Comparison of ENCODE assay signal across 3 cellular contexts in genomic region chr1:236045771-236046170, GRCh38.
"Had no signal": no experiment of that assay in that cellular context is flagged by ENCODE, and none has a peak within 500 bp of the region (broad histone marks: within the 10 kb centered on the region; RNA-seq: fewer than 3 reads in every experiment).

No MANE protein-coding gene starts in this region.

- H3K4me3 ChIP-seq: GM12878 had no signal

- DNase-seq: GDM1, GF-D8 had no signal

- ATAC-seq: GM12878 had no signal
